In the genomic region with DNA sequence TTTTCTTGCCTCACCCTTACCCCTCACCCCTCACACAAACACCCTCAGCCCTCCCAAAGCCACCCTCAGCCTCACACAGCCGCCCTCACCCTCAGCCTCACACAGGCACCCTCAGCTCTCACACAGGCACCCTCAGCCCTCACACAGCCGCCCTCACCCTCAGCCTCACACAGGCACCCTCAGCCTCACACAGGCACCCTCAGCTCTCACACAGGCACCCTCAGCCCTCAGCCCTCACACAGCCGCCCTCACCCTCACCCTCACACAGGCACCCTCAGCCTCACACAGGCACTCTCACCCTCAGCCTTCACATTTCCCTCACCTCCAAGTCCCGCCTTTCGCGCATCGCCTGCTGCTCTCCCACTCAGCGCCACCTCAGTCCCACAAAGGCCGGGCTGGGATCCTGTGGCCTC, we compare ENCODE assay signal across 1 cellular context.
TF ChIP-seq lines count a peak whose summit lies in the region.

No MANE protein-coding gene starts in this region.

TF ChIP-seq in HepG2, 621 proteins besides CTCF, POLR2A, EP300 and RAD21 (continued from another document and continues in another):
- TF ChIP-seq, protein P1, sequence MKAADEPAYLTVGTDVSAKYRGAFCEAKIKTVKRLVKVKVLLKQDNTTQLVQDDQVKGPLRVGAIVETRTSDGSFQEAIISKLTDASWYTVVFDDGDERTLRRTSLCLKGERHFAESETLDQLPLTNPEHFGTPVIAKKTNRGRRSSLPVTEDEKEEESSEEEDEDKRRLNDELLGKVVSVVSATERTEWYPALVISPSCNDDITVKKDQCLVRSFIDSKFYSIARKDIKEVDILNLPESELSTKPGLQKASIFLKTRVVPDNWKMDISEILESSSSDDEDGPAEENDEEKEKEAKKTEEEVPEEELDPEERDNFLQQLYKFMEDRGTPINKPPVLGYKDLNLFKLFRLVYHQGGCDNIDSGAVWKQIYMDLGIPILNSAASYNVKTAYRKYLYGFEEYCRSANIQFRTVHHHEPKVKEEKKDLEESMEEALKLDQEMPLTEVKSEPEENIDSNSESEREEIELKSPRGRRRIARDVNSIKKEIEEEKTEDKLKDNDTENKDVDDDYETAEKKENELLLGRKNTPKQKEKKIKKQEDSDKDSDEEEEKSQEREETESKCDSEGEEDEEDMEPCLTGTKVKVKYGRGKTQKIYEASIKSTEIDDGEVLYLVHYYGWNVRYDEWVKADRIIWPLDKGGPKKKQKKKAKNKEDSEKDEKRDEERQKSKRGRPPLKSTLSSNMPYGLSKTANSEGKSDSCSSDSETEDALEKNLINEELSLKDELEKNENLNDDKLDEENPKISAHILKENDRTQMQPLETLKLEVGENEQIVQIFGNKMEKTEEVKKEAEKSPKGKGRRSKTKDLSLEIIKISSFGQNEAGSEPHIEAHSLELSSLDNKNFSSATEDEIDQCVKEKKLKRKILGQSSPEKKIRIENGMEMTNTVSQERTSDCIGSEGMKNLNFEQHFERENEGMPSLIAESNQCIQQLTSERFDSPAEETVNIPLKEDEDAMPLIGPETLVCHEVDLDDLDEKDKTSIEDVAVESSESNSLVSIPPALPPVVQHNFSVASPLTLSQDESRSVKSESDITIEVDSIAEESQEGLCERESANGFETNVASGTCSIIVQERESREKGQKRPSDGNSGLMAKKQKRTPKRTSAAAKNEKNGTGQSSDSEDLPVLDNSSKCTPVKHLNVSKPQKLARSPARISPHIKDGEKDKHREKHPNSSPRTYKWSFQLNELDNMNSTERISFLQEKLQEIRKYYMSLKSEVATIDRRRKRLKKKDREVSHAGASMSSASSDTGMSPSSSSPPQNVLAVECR (CRISPR knock-in tag; IDR thresholded peaks at IDR 0.05; ENCODE audit: borderline replicate concordance) = no peak
- TF ChIP-seq CCDC6 (CRISPR knock-in tag; IDR thresholded peaks at IDR 0.05) (no peak), ARID2 (CRISPR knock-in tag; IDR thresholded peaks at IDR 0.05; ENCODE audit: borderline replicate concordance) (0 out of 2 replicates have a peak, but pooled peaks have one; percentile 75), ARNT (IDR thresholded peaks at IDR 0.05) (no peak), ZNF225 (CRISPR knock-in tag; IDR thresholded peaks at IDR 0.05) (no peak), CENPT (CRISPR knock-in tag; IDR thresholded peaks at IDR 0.05; ENCODE audit: low read depth) (no peak), ZMYM4 (CRISPR knock-in tag; IDR thresholded peaks at IDR 0.05) (no peak), KAT8 (CRISPR knock-in tag; IDR thresholded peaks at IDR 0.05) (no peak), ZNF484 (CRISPR knock-in tag; IDR thresholded peaks at IDR 0.05; ENCODE audit: borderline replicate concordance, low read depth) (no peak), ZNF44 (CRISPR knock-in tag; IDR thresholded peaks at IDR 0.05) (no peak), DR1 (CRISPR knock-in tag; IDR thresholded peaks at IDR 0.05) (no peak), ZNF431 (CRISPR knock-in tag; IDR thresholded peaks at IDR 0.05; ENCODE audit: borderline replicate concordance, low read depth) (0 out of 2 replicates have a peak, but pooled peaks have one; percentile 34), ZNF253 (CRISPR knock-in tag; IDR thresholded peaks at IDR 0.05; ENCODE audit: borderline replicate concordance) (no peak), ZNF451 (CRISPR knock-in tag; IDR thresholded peaks at IDR 0.05) (no peak), ZNF891 (CRISPR knock-in tag; IDR thresholded peaks at IDR 0.05) (no peak), NCOR1 (IDR thresholded peaks at IDR 0.05; ENCODE audit: borderline replicate concordance, low read length) (no peak), SUZ12 (IDR thresholded peaks at IDR 0.05; ENCODE audit: low read depth, low read length) (no peak), ZNF563 (CRISPR knock-in tag; IDR thresholded peaks at IDR 0.05) (no peak), CAMTA2 (CRISPR knock-in tag; IDR thresholded peaks at IDR 0.05; ENCODE audit: borderline replicate concordance) (0 out of 2 replicates have a peak, but pooled peaks have one; percentile 70), YEATS4 (CRISPR knock-in tag; IDR thresholded peaks at IDR 0.05; ENCODE audit: borderline replicate concordance) (no peak), MTF2 (CRISPR knock-in tag; IDR thresholded peaks at IDR 0.05; ENCODE audit: borderline replicate concordance) (no peak), ZNF629 (CRISPR knock-in tag; conservative IDR thresholded peaks at IDR 0.05) (no peak), HNRNPLL (IDR thresholded peaks at IDR 0.05; ENCODE audit: low read depth, low read length, poor library complexity, severe bottlenecking) (no peak)
- TF ChIP-seq, protein P2, sequence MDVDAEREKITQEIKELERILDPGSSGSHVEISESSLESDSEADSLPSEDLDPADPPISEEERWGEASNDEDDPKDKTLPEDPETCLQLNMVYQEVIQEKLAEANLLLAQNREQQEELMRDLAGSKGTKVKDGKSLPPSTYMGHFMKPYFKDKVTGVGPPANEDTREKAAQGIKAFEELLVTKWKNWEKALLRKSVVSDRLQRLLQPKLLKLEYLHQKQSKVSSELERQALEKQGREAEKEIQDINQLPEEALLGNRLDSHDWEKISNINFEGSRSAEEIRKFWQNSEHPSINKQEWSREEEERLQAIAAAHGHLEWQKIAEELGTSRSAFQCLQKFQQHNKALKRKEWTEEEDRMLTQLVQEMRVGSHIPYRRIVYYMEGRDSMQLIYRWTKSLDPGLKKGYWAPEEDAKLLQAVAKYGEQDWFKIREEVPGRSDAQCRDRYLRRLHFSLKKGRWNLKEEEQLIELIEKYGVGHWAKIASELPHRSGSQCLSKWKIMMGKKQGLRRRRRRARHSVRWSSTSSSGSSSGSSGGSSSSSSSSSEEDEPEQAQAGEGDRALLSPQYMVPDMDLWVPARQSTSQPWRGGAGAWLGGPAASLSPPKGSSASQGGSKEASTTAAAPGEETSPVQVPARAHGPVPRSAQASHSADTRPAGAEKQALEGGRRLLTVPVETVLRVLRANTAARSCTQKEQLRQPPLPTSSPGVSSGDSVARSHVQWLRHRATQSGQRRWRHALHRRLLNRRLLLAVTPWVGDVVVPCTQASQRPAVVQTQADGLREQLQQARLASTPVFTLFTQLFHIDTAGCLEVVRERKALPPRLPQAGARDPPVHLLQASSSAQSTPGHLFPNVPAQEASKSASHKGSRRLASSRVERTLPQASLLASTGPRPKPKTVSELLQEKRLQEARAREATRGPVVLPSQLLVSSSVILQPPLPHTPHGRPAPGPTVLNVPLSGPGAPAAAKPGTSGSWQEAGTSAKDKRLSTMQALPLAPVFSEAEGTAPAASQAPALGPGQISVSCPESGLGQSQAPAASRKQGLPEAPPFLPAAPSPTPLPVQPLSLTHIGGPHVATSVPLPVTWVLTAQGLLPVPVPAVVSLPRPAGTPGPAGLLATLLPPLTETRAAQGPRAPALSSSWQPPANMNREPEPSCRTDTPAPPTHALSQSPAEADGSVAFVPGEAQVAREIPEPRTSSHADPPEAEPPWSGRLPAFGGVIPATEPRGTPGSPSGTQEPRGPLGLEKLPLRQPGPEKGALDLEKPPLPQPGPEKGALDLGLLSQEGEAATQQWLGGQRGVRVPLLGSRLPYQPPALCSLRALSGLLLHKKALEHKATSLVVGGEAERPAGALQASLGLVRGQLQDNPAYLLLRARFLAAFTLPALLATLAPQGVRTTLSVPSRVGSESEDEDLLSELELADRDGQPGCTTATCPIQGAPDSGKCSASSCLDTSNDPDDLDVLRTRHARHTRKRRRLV (CRISPR knock-in tag; IDR thresholded peaks at IDR 0.05) = no peak; the same call in 1 of the 2 replicates
- TF ChIP-seq, protein P3, sequence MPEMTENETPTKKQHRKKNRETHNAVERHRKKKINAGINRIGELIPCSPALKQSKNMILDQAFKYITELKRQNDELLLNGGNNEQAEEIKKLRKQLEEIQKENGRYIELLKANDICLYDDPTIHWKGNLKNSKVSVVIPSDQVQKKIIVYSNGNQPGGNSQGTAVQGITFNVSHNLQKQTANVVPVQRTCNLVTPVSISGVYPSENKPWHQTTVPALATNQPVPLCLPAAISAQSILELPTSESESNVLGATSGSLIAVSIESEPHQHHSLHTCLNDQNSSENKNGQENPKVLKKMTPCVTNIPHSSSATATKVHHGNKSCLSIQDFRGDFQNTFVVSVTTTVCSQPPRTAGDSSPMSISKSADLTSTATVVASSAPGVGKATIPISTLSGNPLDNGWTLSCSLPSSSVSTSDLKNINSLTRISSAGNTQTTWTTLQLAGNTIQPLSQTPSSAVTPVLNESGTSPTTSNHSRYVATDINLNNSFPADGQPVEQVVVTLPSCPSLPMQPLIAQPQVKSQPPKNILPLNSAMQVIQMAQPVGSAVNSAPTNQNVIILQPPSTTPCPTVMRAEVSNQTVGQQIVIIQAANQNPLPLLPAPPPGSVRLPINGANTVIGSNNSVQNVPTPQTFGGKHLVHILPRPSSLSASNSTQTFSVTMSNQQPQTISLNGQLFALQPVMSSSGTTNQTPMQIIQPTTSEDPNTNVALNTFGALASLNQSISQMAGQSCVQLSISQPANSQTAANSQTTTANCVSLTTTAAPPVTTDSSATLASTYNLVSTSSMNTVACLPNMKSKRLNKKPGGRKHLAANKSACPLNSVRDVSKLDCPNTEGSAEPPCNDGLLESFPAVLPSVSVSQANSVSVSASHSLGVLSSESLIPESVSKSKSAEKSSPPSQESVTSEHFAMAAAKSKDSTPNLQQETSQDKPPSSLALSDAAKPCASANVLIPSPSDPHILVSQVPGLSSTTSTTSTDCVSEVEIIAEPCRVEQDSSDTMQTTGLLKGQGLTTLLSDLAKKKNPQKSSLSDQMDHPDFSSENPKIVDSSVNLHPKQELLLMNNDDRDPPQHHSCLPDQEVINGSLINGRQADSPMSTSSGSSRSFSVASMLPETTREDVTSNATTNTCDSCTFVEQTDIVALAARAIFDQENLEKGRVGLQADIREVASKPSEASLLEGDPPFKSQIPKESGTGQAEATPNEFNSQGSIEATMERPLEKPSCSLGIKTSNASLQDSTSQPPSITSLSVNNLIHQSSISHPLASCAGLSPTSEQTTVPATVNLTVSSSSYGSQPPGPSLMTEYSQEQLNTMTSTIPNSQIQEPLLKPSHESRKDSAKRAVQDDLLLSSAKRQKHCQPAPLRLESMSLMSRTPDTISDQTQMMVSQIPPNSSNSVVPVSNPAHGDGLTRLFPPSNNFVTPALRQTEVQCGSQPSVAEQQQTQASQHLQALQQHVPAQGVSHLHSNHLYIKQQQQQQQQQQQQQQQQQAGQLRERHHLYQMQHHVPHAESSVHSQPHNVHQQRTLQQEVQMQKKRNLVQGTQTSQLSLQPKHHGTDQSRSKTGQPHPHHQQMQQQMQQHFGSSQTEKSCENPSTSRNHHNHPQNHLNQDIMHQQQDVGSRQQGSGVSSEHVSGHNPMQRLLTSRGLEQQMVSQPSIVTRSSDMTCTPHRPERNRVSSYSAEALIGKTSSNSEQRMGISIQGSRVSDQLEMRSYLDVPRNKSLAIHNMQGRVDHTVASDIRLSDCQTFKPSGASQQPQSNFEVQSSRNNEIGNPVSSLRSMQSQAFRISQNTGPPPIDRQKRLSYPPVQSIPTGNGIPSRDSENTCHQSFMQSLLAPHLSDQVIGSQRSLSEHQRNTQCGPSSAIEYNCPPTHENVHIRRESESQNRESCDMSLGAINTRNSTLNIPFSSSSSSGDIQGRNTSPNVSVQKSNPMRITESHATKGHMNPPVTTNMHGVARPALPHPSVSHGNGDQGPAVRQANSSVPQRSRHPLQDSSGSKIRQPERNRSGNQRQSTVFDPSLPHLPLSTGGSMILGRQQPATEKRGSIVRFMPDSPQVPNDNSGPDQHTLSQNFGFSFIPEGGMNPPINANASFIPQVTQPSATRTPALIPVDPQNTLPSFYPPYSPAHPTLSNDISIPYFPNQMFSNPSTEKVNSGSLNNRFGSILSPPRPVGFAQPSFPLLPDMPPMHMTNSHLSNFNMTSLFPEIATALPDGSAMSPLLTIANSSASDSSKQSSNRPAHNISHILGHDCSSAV (CRISPR knock-in tag; IDR thresholded peaks at IDR 0.05; ENCODE audit: borderline replicate concordance) = no peak
- TF ChIP-seq, protein P4, sequence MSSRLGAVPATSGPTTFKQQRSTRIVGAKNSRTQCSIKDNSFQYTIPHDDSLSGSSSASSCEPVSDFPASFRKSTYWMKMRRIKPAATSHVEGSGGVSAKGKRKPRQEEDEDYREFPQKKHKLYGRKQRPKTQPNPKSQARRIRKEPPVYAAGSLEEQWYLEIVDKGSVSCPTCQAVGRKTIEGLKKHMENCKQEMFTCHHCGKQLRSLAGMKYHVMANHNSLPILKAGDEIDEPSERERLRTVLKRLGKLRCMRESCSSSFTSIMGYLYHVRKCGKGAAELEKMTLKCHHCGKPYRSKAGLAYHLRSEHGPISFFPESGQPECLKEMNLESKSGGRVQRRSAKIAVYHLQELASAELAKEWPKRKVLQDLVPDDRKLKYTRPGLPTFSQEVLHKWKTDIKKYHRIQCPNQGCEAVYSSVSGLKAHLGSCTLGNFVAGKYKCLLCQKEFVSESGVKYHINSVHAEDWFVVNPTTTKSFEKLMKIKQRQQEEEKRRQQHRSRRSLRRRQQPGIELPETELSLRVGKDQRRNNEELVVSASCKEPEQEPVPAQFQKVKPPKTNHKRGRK (CRISPR knock-in tag; IDR thresholded peaks at IDR 0.05) = no peak
- TF ChIP-seq, protein P5, sequence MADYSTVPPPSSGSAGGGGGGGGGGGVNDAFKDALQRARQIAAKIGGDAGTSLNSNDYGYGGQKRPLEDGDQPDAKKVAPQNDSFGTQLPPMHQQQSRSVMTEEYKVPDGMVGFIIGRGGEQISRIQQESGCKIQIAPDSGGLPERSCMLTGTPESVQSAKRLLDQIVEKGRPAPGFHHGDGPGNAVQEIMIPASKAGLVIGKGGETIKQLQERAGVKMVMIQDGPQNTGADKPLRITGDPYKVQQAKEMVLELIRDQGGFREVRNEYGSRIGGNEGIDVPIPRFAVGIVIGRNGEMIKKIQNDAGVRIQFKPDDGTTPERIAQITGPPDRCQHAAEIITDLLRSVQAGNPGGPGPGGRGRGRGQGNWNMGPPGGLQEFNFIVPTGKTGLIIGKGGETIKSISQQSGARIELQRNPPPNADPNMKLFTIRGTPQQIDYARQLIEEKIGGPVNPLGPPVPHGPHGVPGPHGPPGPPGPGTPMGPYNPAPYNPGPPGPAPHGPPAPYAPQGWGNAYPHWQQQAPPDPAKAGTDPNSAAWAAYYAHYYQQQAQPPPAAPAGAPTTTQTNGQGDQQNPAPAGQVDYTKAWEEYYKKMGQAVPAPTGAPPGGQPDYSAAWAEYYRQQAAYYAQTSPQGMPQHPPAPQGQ (CRISPR knock-in tag; IDR thresholded peaks at IDR 0.05; ENCODE audit: borderline replicate concordance) = no peak
- TF ChIP-seq, protein P6, sequence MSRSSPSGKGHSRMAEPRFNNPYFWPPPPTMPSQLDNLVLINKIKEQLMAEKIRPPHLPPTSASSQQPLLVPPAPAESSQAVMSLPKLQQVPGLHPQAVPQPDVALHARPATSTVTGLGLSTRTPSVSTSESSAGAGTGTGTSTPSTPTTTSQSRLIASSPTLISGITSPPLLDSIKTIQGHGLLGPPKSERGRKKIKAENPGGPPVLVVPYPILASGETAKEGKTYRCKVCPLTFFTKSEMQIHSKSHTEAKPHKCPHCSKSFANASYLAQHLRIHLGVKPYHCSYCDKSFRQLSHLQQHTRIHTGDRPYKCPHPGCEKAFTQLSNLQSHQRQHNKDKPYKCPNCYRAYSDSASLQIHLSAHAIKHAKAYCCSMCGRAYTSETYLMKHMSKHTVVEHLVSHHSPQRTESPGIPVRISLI (CRISPR knock-in tag; IDR thresholded peaks at IDR 0.05; ENCODE audit: borderline replicate concordance) = no peak
- TF ChIP-seq, protein P7, sequence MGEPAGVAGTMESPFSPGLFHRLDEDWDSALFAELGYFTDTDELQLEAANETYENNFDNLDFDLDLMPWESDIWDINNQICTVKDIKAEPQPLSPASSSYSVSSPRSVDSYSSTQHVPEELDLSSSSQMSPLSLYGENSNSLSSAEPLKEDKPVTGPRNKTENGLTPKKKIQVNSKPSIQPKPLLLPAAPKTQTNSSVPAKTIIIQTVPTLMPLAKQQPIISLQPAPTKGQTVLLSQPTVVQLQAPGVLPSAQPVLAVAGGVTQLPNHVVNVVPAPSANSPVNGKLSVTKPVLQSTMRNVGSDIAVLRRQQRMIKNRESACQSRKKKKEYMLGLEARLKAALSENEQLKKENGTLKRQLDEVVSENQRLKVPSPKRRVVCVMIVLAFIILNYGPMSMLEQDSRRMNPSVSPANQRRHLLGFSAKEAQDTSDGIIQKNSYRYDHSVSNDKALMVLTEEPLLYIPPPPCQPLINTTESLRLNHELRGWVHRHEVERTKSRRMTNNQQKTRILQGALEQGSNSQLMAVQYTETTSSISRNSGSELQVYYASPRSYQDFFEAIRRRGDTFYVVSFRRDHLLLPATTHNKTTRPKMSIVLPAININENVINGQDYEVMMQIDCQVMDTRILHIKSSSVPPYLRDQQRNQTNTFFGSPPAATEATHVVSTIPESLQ (CRISPR knock-in tag; conservative IDR thresholded peaks at IDR 0.05) = no peak
